In the genomic region with DNA sequence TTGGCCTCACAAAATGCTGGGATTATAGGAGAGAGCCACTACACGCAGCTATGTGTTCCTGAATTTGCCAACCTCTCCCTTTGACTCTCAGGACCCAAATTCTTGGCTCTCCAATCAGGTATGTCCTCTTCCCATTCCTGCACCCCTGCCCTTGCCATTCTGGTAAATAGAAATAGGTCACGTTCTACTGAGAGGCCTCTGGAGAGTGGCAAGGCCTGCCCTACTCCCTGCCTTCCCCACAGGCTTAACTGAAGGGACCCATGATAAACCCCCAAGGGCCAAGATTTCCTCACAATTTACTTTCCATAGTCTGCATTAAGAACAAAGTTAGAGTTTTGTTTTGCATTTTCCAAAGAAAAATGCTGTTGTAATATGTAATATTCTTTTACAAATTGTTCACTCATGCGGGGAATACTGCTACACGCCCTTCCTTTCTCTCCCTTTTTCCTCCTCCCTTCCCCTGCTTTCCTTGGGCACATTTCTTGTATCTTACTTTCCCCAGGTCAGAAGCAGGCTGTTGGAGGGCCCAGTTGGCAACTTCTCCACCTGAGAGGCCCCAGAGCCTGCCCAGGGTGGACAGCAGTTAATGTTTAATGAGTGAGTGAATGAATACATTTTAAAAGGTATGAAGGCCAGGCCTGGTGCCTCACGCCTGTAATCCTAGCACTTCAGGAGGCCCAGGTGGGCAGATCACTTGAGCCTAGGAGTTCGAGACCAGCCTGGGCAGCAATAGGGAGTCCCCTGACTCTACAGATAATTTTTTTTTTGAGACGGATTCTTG, we compare ENCODE assay signal across 1 cellular context.
TF ChIP-seq lines count a peak whose summit lies in the region.

No MANE protein-coding gene starts in this region.

TF ChIP-seq in A549, 52 proteins besides CTCF, POLR2A, EP300 and RAD21:
- TF ChIP-seq FOSB (CRISPR knock-in tag; IDR thresholded peaks at IDR 0.05) (no peak), RNF2 (IDR thresholded peaks at IDR 0.05; ENCODE audit: borderline replicate concordance, low read depth) (no peak), NFE2L2 (conservative IDR thresholded peaks at IDR 0.05; ENCODE audit: low read length) (no peak), CHD2 (IDR thresholded peaks at IDR 0.05; ENCODE audit: low read length, partially characterized antibody) (no peak), MYC (IDR thresholded peaks at IDR 0.05; ENCODE audit: borderline replicate concordance, low read length) (no peak), EHMT2 (IDR thresholded peaks at IDR 0.05; ENCODE audit: low read depth) (no peak), CBX8 (IDR thresholded peaks at IDR 0.05) (no peak), FOXS1 (CRISPR knock-in tag; IDR thresholded peaks at IDR 0.05) (no peak), FOSL2 (IDR thresholded peaks at IDR 0.05) (no peak), FOSL2 (CRISPR knock-in tag; IDR thresholded peaks at IDR 0.05) (no peak), MAFK (IDR thresholded peaks at IDR 0.05; ENCODE audit: partially characterized antibody) (no peak), RARB (CRISPR knock-in tag; IDR thresholded peaks at IDR 0.05) (no peak), NPAS2 (CRISPR knock-in tag; IDR thresholded peaks at IDR 0.05; ENCODE audit: borderline replicate concordance) (no peak), KDM1A (IDR thresholded peaks at IDR 0.05; ENCODE audit: low read depth) (no peak)
- TF ChIP-seq, protein P1, sequence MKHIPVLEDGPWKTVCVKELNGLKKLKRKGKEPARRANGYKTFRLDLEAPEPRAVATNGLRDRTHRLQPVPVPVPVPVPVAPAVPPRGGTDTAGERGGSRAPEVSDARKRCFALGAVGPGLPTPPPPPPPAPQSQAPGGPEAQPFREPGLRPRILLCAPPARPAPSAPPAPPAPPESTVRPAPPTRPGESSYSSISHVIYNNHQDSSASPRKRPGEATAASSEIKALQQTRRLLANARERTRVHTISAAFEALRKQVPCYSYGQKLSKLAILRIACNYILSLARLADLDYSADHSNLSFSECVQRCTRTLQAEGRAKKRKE (CRISPR knock-in tag; IDR thresholded peaks at IDR 0.05; ENCODE audit: low read depth) = no peak
- TF ChIP-seq, protein P2, sequence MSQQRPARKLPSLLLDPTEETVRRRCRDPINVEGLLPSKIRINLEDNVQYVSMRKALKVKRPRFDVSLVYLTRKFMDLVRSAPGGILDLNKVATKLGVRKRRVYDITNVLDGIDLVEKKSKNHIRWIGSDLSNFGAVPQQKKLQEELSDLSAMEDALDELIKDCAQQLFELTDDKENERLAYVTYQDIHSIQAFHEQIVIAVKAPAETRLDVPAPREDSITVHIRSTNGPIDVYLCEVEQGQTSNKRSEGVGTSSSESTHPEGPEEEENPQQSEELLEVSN (IDR thresholded peaks at IDR 0.05; ENCODE audit: borderline replicate concordance, low read depth) = no peak
TF ChIP-seq in A549: peak in this region for 0.
